ENCODE assay signal across 17 cellular contexts in the genomic region with DNA sequence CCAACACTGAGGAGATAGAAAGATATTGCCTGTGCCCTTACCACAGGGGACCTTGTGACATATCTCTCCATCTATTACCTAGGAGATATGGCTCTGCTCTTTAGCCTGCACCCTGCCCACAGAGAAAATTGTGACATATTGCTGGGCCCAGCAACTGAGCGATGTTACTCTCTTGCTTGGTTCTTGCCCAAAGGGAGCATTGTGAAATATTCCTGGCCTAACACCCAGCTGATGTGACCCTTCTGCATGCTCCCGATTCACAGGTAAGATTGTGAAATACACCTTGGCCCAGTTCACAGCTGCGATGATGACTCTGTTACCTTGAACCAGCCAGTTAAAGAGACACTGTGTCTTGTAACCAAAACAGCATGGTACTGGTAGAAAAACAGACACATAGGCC. TPM values are rescaled to one million over a fixed set of nuclear protein-coding genes. Genes with fewer than 3 reads are reported as not detected.
DNase-seq lines count a peak whose midpoint lies in the region; ATAC-seq, FAIRE-seq and TF ChIP-seq lines count a peak whose summit lies in the region.
"Had no signal": no experiment of that assay in that cellular context is flagged by ENCODE, and none has a peak within 500 bp of the region (broad histone marks: within the 10 kb centered on the region; RNA-seq: fewer than 3 reads in every experiment).

No MANE protein-coding gene starts in this region.

- no peak overlapping the region for H3K4me2 ChIP-seq in HepG2 (ENCODE audit: low read depth, low read length)
- no peak overlapping the region for H3K4me2 ChIP-seq in trophoblast cell (ENCODE audit: low read length)

- H3K36me3 ChIP-seq in HepG2 (replicated peaks in 1 of 2; ENCODE audit: control insufficient read depth in 1 of 2, insufficient read depth in 2 of 2, low read length in 2 of 2) (no peaks in the 10 kb centered on the region), trophoblast cell (ENCODE audit: control insufficient read depth in 1 of 2, insufficient read depth in 2 of 2, low read length in 2 of 2) (no peaks in the 10 kb centered on the region)

- peaks cover 11% of the 10 kb centered on the region for H3K9me3 Mint-ChIP-seq in WTC11
- H3K9me3 Mint-ChIP-seq: CD4-positive, alpha-beta T cell had no signal

- H2BK5ac ChIP-seq in trophoblast cell (ENCODE audit: low read depth, low read length, poor library complexity): no peak overlapping the region

- H4K20me1 ChIP-seq in HepG2 (ENCODE audit: insufficient read depth, low read length): no peaks in the 10 kb centered on the region

- H3K27me3 ChIP-seq in HepG2 (ENCODE audit: control insufficient read depth in 1 of 2, insufficient read depth in 2 of 2, low read length in 2 of 2): no peaks in the 10 kb centered on the region
- H3K27me3 ChIP-seq in trophoblast cell (ENCODE audit: insufficient read depth, low read length): no peaks in the 10 kb centered on the region

- H2BK120ac ChIP-seq in trophoblast cell (ENCODE audit: insufficient read depth, low read length, poor library complexity): no peak overlapping the region

- H3K27me3 Mint-ChIP-seq in WTC11 (ENCODE audit: low read depth): peaks cover 10% of the 10 kb centered on the region
- H3K27me3 Mint-ChIP-seq: B cell; CD4-positive, alpha-beta T cell had no signal

- no peak for TF ChIP-seq POLR2A in HepG2 (IDR thresholded peaks at IDR 0.05; ENCODE audit: insufficient read depth in 1 of 2, low read depth in 2 of 2, low read length in 2 of 2)
- no peak for TF ChIP-seq POLR2A in erythroblast (IDR thresholded peaks at IDR 0.05; ENCODE audit: low read length)

- no peak overlapping the region for H4K91ac ChIP-seq in trophoblast cell (ENCODE audit: low read depth, low read length)

- CTCF ChIA-PET in WTC11 (lab: Charles Lee) (no interaction called here), HepG2 (lab: Yijun Ruan, JAX; ENCODE audit: low intra/inter-chr PET ratio, low total read pairs) (no interaction called here)

- H2AK5ac ChIP-seq in trophoblast cell (ENCODE audit: low read length): no peak overlapping the region

- ATAC-seq in WTC11 (no peak), HepG2 (no peak), HG02610 (IDR thresholded peaks at IDR 0.05; ENCODE audit: unreplicated experiment) (no peak)
- ATAC-seq: GM12878 had no signal

- 4% methylated on average over 3 of the region's 3 CpGs for WGBS in HepG2 (ENCODE audit: low lambda C conversion rate)
- no CpG with 5 or more reads among the region's 3 CpGs for WGBS in trophoblast cell (ENCODE audit: extremely low coverage, insufficient coverage, insufficient read length)

- H3K27ac Mint-ChIP-seq in WTC11: no peak overlapping the region
- H3K27ac Mint-ChIP-seq: B cell; CD4-positive, alpha-beta T cell; H9 had no signal

- no peak for TF ChIP-seq RAD21 in HepG2 (CRISPR knock-in tag; IDR thresholded peaks at IDR 0.05)

- H2AFZ ChIP-seq in HepG2 (ENCODE audit: low read length) (no peak overlapping the region), trophoblast cell (ENCODE audit: insufficient read depth, low read length, poor library complexity) (no peak overlapping the region)

- H3K4me1 ChIP-seq in HepG2 (ENCODE audit: insufficient read depth, low read length) (peaks cover 49% of the 10 kb centered on the region), trophoblast cell (ENCODE audit: control insufficient read depth in 1 of 2, insufficient read depth in 2 of 2, low read length in 2 of 2) (no peaks in the 10 kb centered on the region)

- H3K18ac ChIP-seq in trophoblast cell (ENCODE audit: low read length): no peak overlapping the region

- POLR2A ChIA-PET in WTC11 (lab: Charles Lee): no interaction called here
- POLR2A ChIA-PET in HepG2 (lab: Yijun Ruan, JAX): no interaction called here

- H3K79me1 ChIP-seq in trophoblast cell (ENCODE audit: low read length): no peaks in the 10 kb centered on the region

- no peak overlapping the region for H3K9ac ChIP-seq in HepG2 (ENCODE audit: insufficient read depth, low read depth, low read length)
- no peak overlapping the region for H3K9ac ChIP-seq in trophoblast cell (ENCODE audit: low read length)

- H2BK12ac ChIP-seq in trophoblast cell (ENCODE audit: low read length): no peak overlapping the region

- BruUV-seq in HepG2 (replicated peaks; lab: Mats Ljungman, UMichigan): no TSS peak

- H3K27ac ChIP-seq in HepG2 (ENCODE audit: extremely low read length, insufficient read depth, low read length) (no peak overlapping the region), trophoblast cell (ENCODE audit: low read depth, low read length) (no peak overlapping the region)

- H3K36me3 Mint-ChIP-seq in WTC11: peaks cover 38% of the 10 kb centered on the region

- H4K8ac ChIP-seq in trophoblast cell (ENCODE audit: low read depth, low read length): no peak overlapping the region

- no peak overlapping the region for H3K4me3 Mint-ChIP-seq in WTC11
- H3K4me3 Mint-ChIP-seq: B cell; CD4-positive, alpha-beta T cell; H9 had no signal

- TF ChIP-seq CTCF in WTC11 (IDR thresholded peaks at IDR 0.05): no peak
- no peak for TF ChIP-seq CTCF in epithelial cell of esophagus (IDR thresholded peaks at IDR 0.05; ENCODE audit: insufficient read depth, low read depth, low read length, missing control alignments)
- no peak for TF ChIP-seq CTCF in HepG2 (CRISPR knock-in tag; IDR thresholded peaks at IDR 0.05)

- no peak overlapping the region for H3K14ac ChIP-seq in trophoblast cell (ENCODE audit: low read length)

- no peak for FAIRE-seq in HepG2 (lab: Jason Lieb, UNC)
- FAIRE-seq: A204.1, GM12878, HTR-8/SVneo had no signal

- DNase-seq in WTC11 (ENCODE audit: low spot score) (no peak), epithelial cell of esophagus (ENCODE audit: low read depth) (peak; percentile 67), HepG2 (ENCODE audit: low spot score) (no peak), trophoblast cell (peak; percentile 69 to 82), NCI-H526 treated with DMSO at 0.1 percent for 48 hours (lab: John Stamatoyannopoulos, UW) (no peak), erythroblast (lab: John Stamatoyannopoulos, UW) (no peak)
- DNase-seq: C1 segment of cervical spinal cord; Calu3; CD4-positive, alpha-beta T cell; DMS 273 treated with DMSO at 0.1 percent for 48 hours; GOT3; H9 had no signal

- H3K79me2 ChIP-seq in HepG2 (ENCODE audit: insufficient read depth, low read length) (no peaks in the 10 kb centered on the region), trophoblast cell (ENCODE audit: control insufficient read depth, insufficient read depth, low read length, poor library complexity) (no peaks in the 10 kb centered on the region)

- H3K9me3 ChIP-seq in HepG2 (ENCODE audit: low read length): no peaks in the 10 kb centered on the region
- H3K9me3 ChIP-seq in trophoblast cell (ENCODE audit: insufficient read depth, low read depth, low read length): peaks cover 20% of the 10 kb centered on the region

- H3K4me3 ChIP-seq in epithelial cell of esophagus (ENCODE audit: low read length): no peak overlapping the region
- H3K4me3 ChIP-seq in HepG2 (replicated peaks in 1 of 3; ENCODE audit: insufficient read depth in 1 of 3, low read depth in 2 of 3, low read length in 3 of 3): no peak overlapping the region
- H3K4me3 ChIP-seq in trophoblast cell (ENCODE audit: low read depth, low read length): no peak overlapping the region
- H3K4me3 ChIP-seq: GM12878 had no signal

- H4K12ac ChIP-seq in trophoblast cell (ENCODE audit: low read depth, low read length): no peak overlapping the region

- in situ Hi-C loops in HepG2 (cut with HindIII; ENCODE audit: extremely low pct_ligation_motif_present, low pct_unique_long_range_greater_than_20kb): no loop called here

- H3K4ac ChIP-seq in trophoblast cell (ENCODE audit: low read depth, low read length): no peak overlapping the region

- no peaks in the 10 kb centered on the region for H3K4me1 Mint-ChIP-seq in WTC11
- H3K4me1 Mint-ChIP-seq: H9 had no signal

- H3K23ac ChIP-seq in trophoblast cell (ENCODE audit: low read length): no peak overlapping the region

- TF ChIP-seq EP300 in HepG2 (IDR thresholded peaks at IDR 0.05; ENCODE audit: low read depth in 2 of 2, low read length in 2 of 2) (no peak), HepG2 (CRISPR knock-in tag; IDR thresholded peaks at IDR 0.05; ENCODE audit: borderline replicate concordance) (no peak)

- intact Hi-C loops in HepG2 (cut with micrococcal nuclease; ENCODE audit: unreplicated experiment): no loop called here

TF ChIP-seq in WTC11, 78 proteins besides CTCF, POLR2A, EP300 and RAD21:
- TF ChIP-seq GABPB1 (CRISPR knock-in tag; IDR thresholded peaks at IDR 0.05): peak; percentile 25; the same call in 1 of the 2 replicates
- TF ChIP-seq ATF1 (CRISPR knock-in tag; IDR thresholded peaks at IDR 0.05): no peak

TF ChIP-seq in HepG2, 621 proteins besides CTCF, POLR2A, EP300 and RAD21 (continues in another document):
- TF ChIP-seq POLR2AphosphoS5 (IDR thresholded peaks at IDR 0.05; ENCODE audit: low read depth, low read length): no peak
- peak; percentile 62 for TF ChIP-seq FOSL2 (CRISPR knock-in tag; IDR thresholded peaks at IDR 0.05)
- TF ChIP-seq ZFX (CRISPR knock-in tag; IDR thresholded peaks at IDR 0.05; ENCODE audit: low read depth): 0 out of 2 replicates have a peak, but pooled peaks have one; percentile 31

RNA-seq across cellular contexts. Expression of gene ZNF107, which starts 37.2 kb away (rescaled TPM):
- 13.1 to 14.7 TPM (median 13.7 TPM) in 3 replicates for total RNA-seq in WTC11 (2021)
- total RNA-seq in HepG2 (2016; rRNA removed; fragmentation: Illumina TruSeq; extraction: Trizol): 5.4 and 9.4 TPM in 2 replicates
- 0.44 and 0.61 TPM in 2 replicates for total RNA-seq in HepG2 (2016; cell fraction: cytosol; rRNA removed; fragmentation: Illumina TruSeq; extraction: Trizol; ENCODE audit: low read depth)
- 5.3 and 9.7 TPM in 2 replicates for total RNA-seq in HepG2 (2016; cell fraction: insoluble cytoplasmic fraction; rRNA removed; fragmentation: Illumina TruSeq; extraction: Trizol)
- 1.9 and 2.0 TPM in 2 replicates for total RNA-seq in HepG2 (2016; cell fraction: membrane; rRNA removed; fragmentation: Illumina TruSeq; extraction: Trizol)
- total RNA-seq in HepG2 (2016; cell fraction: nucleus; rRNA removed; fragmentation: Illumina TruSeq; extraction: Trizol): 11.3 and 12.4 TPM in 2 replicates
- 1.6 and 2.5 TPM in 2 replicates for polyA plus RNA-seq in HepG2 (2011; rRNA removed)
- polyA plus RNA-seq in HepG2 (2011; cell fraction: cytosol; rRNA removed): 0.96 and 1.1 TPM in 2 replicates
- polyA plus RNA-seq in HepG2 (2011; cell fraction: nucleus; rRNA removed): 3.7 and 4.7 TPM in 2 replicates
- 1.6 and 1.9 TPM in 2 replicates for polyA plus RNA-seq in HepG2 (2012)
- polyA plus RNA-seq in HepG2 (2016; cell fraction: cytosol; fragmentation: Illumina TruSeq; extraction: Trizol; ENCODE audit: low read depth): 0.19 and 0.23 TPM in 2 replicates
- 7.7 and 8.6 TPM in 2 replicates for polyA plus RNA-seq in HepG2 (2016; cell fraction: insoluble cytoplasmic fraction; fragmentation: Illumina TruSeq; extraction: Trizol; ENCODE audit: low read depth)
- polyA plus RNA-seq in HepG2 (2016; cell fraction: membrane; fragmentation: Illumina TruSeq; extraction: Trizol; ENCODE audit: low read depth): 0.73 and 0.80 TPM in 2 replicates
- polyA plus RNA-seq in HepG2 (2016; cell fraction: nucleus; fragmentation: Illumina TruSeq; extraction: Trizol; ENCODE audit: insufficient read depth, low read depth): 23.0 and 26.1 TPM in 2 replicates
- 1.4 TPM in 2 replicates for polyA minus RNA-seq in HepG2 (2011; rRNA and poly(A)+ RNA removed; ENCODE audit: low replicate concordance)
- polyA minus RNA-seq in HepG2 (2011; cell fraction: cytosol; rRNA and poly(A)+ RNA removed): 2.6 and 2.9 TPM in 2 replicates
- 9.6 and 11.2 TPM in 2 replicates for polyA minus RNA-seq in HepG2 (2011; cell fraction: nucleus; rRNA and poly(A)+ RNA removed)
- 10.4 and 11.3 TPM in 2 replicates for polyA plus RNA-seq in trophoblast cell (2013)

Comparison
In these comparisons a context has a peak if more than half of its experiments do, and no peak if none do; other contexts are left out.
1. DNase-seq: peak in epithelial cell of esophagus (single experiment) and trophoblast cell (2 of 2); none in WTC11 (single experiment), HepG2 (single experiment), NCI-H526 treated with DMSO at 0.1 percent for 48 hours (single experiment) and erythroblast (0 of 2).
2. Of the 50 proteins assayed by ChIP-seq in both HepG2 and WTC11: peak only in HepG2: none; only in WTC11: GABPB1; in both: none; in neither: 49.